Comparison of ENCODE assay signal across 8 cellular contexts in the genomic region with DNA sequence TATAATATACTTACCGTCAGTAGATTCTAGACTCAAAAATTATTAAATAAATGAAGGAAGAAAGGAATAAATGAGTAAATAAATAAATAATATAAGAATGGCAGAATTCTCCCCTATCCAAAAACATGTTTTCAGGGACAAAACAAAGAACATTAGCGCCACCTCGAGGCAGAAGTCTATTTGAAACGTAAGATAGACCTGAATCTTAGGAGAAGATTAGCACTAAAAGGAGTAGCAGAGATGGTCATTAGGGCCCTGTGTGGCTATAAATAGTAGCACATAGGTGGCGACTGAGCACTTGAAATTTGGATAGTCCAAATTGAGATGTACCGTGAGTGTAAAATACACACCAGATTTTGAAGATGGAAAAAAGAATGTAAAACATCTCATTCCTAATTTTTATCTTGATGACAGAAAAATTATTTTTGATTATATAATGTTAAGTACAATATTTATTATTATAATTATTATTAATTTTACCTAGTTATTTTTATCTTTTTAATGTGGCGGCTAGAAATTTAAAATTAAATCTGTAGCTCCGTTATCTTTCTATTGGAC. TPM values are rescaled to one million over a fixed set of nuclear protein-coding genes. Genes with fewer than 3 reads are reported as not detected.
DNase-seq lines count a peak whose midpoint lies in the region; ATAC-seq and TF ChIP-seq lines count a peak whose summit lies in the region.

No MANE protein-coding gene starts in this region.

- POLR2A ChIA-PET in OCI-LY7 (lab: Charles Lee): no interaction called here

- peaks cover 52% of the 10 kb centered on the region for H3K4me1 Mint-ChIP-seq in activated naive CD4-positive, alpha-beta T cell treated with anti-CD3 and anti-CD28 coated beads for 36 hours (ENCODE audit: low read depth)
- H3K4me1 Mint-ChIP-seq in glutamatergic neuron (ENCODE audit: low read depth, unreplicated experiment): peaks cover 4% of the 10 kb centered on the region

- H3K27ac ChIP-seq in Karpas-422 (ENCODE audit: low read length) (no peak overlapping the region), OCI-LY7 (ENCODE audit: low read depth, low read length, poor library complexity, severe bottlenecking) (no peak overlapping the region)

- no peaks in the 10 kb centered on the region for H3K4me1 ChIP-seq in Karpas-422 (ENCODE audit: low read length)
- H3K4me1 ChIP-seq in OCI-LY7 (ENCODE audit: insufficient read depth, low read length, poor library complexity, severe bottlenecking): no peaks in the 10 kb centered on the region

- no peaks in the 10 kb centered on the region for H3K27me3 ChIP-seq in Karpas-422 (ENCODE audit: low read length)

- no peaks in the 10 kb centered on the region for H3K36me3 Mint-ChIP-seq in activated naive CD4-positive, alpha-beta T cell treated with anti-CD3 and anti-CD28 coated beads for 36 hours (ENCODE audit: low read depth)
- H3K36me3 Mint-ChIP-seq in glutamatergic neuron (ENCODE audit: unreplicated experiment): no peaks in the 10 kb centered on the region

- H3K9me2 ChIP-seq in Karpas-422 (replicated peaks; ENCODE audit: insufficient read depth, low read length) (no peaks in the 10 kb centered on the region), OCI-LY7 (ENCODE audit: insufficient read depth, low read length) (no peaks in the 10 kb centered on the region)

- H3K4me2 ChIP-seq in Karpas-422 (ENCODE audit: low read depth, low read length, poor library complexity, severe bottlenecking) (no peak overlapping the region), OCI-LY7 (ENCODE audit: low read length) (no peak overlapping the region)

- no peak overlapping the region for H3K27ac Mint-ChIP-seq in activated naive CD4-positive, alpha-beta T cell treated with anti-CD3 and anti-CD28 coated beads for 36 hours
- H3K27ac Mint-ChIP-seq in glutamatergic neuron (ENCODE audit: unreplicated experiment): no peak overlapping the region

- CTCF ChIA-PET in OCI-LY7 (lab: Charles Lee; ENCODE audit: unreplicated experiment): no interaction called here
- CTCF ChIA-PET in activated naive CD4-positive, alpha-beta T cell treated with anti-CD3 and anti-CD28 coated beads for 36 hours (lab: Charles Lee): interaction anchor here (0.6 to 5.5 kb wide), 10 partner anchors 10 to 638 kb away, joined by 3 to 50 read pairs (median 7); a partner anchor contains a TSS

- H3K9me3 ChIP-seq in Karpas-422 (ENCODE audit: low read length): no peaks in the 10 kb centered on the region
- H3K9me3 ChIP-seq in OCI-LY7 (ENCODE audit: low read length): no peaks in the 10 kb centered on the region

- peaks cover 3% of the 10 kb centered on the region for H3K9me3 Mint-ChIP-seq in activated naive CD4-positive, alpha-beta T cell treated with anti-CD3 and anti-CD28 coated beads for 36 hours
- peaks cover 2% of the 10 kb centered on the region for H3K9me3 Mint-ChIP-seq in glutamatergic neuron (ENCODE audit: unreplicated experiment)

- intact Hi-C loops in OCI-LY7 (cut with micrococcal nuclease; ENCODE audit: unreplicated experiment): loop anchor here (10.0 kb wide), 1 partner anchor 137 kb away; no protein-coding TSS in a partner anchor
- intact Hi-C loops in activated naive CD4-positive, alpha-beta T cell treated with anti-CD3 and anti-CD28 coated beads for 36 hours (cut with micrococcal nuclease): loop anchor here (1.0 to 10.0 kb wide), 8 partner anchors 9 to 999 kb away; no protein-coding TSS in a partner anchor

- no TSS peak for BruUV-seq in OCI-LY7 (replicated peaks; lab: Mats Ljungman, UMichigan)

- H3K79me2 ChIP-seq in Karpas-422 (ENCODE audit: low read length) (no peaks in the 10 kb centered on the region), OCI-LY7 (ENCODE audit: insufficient read depth, low read depth, low read length) (no peaks in the 10 kb centered on the region)

- DNase-seq in GF-D8 (lab: John Stamatoyannopoulos, UW) (peak; percentile 48), Karpas-422 (peak; percentile 91), OCI-LY7 (ENCODE audit: low spot score) (peak; percentile 70), glutamatergic neuron (peak; percentile 75), retina (peak; percentile 47)
- DNase-seq in activated naive CD4-positive, alpha-beta T cell treated with anti-CD3 and anti-CD28 coated beads for 36 hours: peak; percentile 93

- ATAC-seq in HG03108 (IDR thresholded peaks at IDR 0.05; ENCODE audit: unreplicated experiment): no peak
- no peak for ATAC-seq in GM19023 (IDR thresholded peaks at IDR 0.05; ENCODE audit: unreplicated experiment)

- no peaks in the 10 kb centered on the region for H3K36me3 ChIP-seq in Karpas-422 (ENCODE audit: insufficient read depth, low read length)
- no peaks in the 10 kb centered on the region for H3K36me3 ChIP-seq in OCI-LY7 (ENCODE audit: insufficient read depth, low read length)

- no peak overlapping the region for H3K4me3 ChIP-seq in Karpas-422 (ENCODE audit: low read length)
- H3K4me3 ChIP-seq in OCI-LY7 (ENCODE audit: low read depth, low read length, poor library complexity, severe bottlenecking): no peak overlapping the region

- H4K20me1 ChIP-seq in Karpas-422 (ENCODE audit: insufficient read depth, low read depth, low read length) (no peaks in the 10 kb centered on the region), OCI-LY7 (ENCODE audit: insufficient read depth, low read length) (no peaks in the 10 kb centered on the region)

- H3K9ac ChIP-seq in Karpas-422 (ENCODE audit: low read length): no peak overlapping the region

- no peak overlapping the region for H2AFZ ChIP-seq in Karpas-422 (ENCODE audit: low read length)
- no peak overlapping the region for H2AFZ ChIP-seq in OCI-LY7 (ENCODE audit: low read length)

- H3K27me3 Mint-ChIP-seq in activated naive CD4-positive, alpha-beta T cell treated with anti-CD3 and anti-CD28 coated beads for 36 hours (ENCODE audit: low read depth): no peaks in the 10 kb centered on the region
- H3K27me3 Mint-ChIP-seq in glutamatergic neuron (ENCODE audit: unreplicated experiment): peaks cover 1% of the 10 kb centered on the region

- no peak overlapping the region for H3K4me3 Mint-ChIP-seq in activated naive CD4-positive, alpha-beta T cell treated with anti-CD3 and anti-CD28 coated beads for 36 hours
- no peak overlapping the region for H3K4me3 Mint-ChIP-seq in glutamatergic neuron (ENCODE audit: unreplicated experiment)

- peak; percentile 91 for TF ChIP-seq CTCF in OCI-LY7 (conservative IDR thresholded peaks at IDR 0.05; ENCODE audit: low read length)
- peak; percentile 66 for TF ChIP-seq CTCF in glutamatergic neuron (IDR thresholded peaks at IDR 0.05; ENCODE audit: partially characterized antibody, unreplicated experiment)

RNA-seq across cellular contexts. Expression of a gene that starts 24.3 kb away (rescaled TPM):
- 15.6 and 25.7 TPM in 2 replicates for total RNA-seq in Karpas-422 (2014; rRNA removed; shearing (Covaris generic); ENCODE audit: low replicate concordance)
- 3.9 and 5.9 TPM in 2 replicates for total RNA-seq in OCI-LY7 (2014; rRNA removed; shearing (Covaris generic))
- total RNA-seq in OCI-LY7 (2022) (11.4 and 15.3 TPM in 2 replicates), glutamatergic neuron (ENCODE audit: unreplicated experiment) (12.7 TPM)
- 10 to 100 TPM; 21.7 to 22.3 TPM for total RNA-seq in activated naive CD4-positive, alpha-beta T cell treated with anti-CD3 and anti-CD28 coated beads for 36 hours
